ENCODE assay signal across 1 cellular context in genomic region chr14:94521375-94522114, GRCh38.
TF ChIP-seq lines count a peak whose summit lies in the region.

No MANE protein-coding gene starts in this region.

TF ChIP-seq in H1, 55 proteins besides CTCF, POLR2A, EP300 and RAD21:
- TF ChIP-seq CBX8 (IDR thresholded peaks at IDR 0.05; ENCODE audit: borderline replicate concordance, low read depth, low read length) (no peak), PHF8 (conservative IDR thresholded peaks at IDR 0.05; ENCODE audit: low read depth, low read length) (no peak), USF2 (IDR thresholded peaks at IDR 0.05; ENCODE audit: low read length) (no peak), NRF1 (IDR thresholded peaks at IDR 0.05; ENCODE audit: low read depth, low read length) (no peak), ATF3 (IDR thresholded peaks at IDR 0.05; ENCODE audit: insufficient read depth, low read depth, low read length) (no peak), SUZ12 (IDR thresholded peaks at IDR 0.05; ENCODE audit: low read length) (no peak), EZH2 (IDR thresholded peaks at IDR 0.05; ENCODE audit: low read depth, low read length, severe bottlenecking) (no peak), ASH2L (IDR thresholded peaks at IDR 0.05; ENCODE audit: low read length) (no peak), BCL11A (IDR thresholded peaks at IDR 0.05; ENCODE audit: low read depth in 2 of 2, low read length in 2 of 2) (no peak), RXRA (IDR thresholded peaks at IDR 0.05; ENCODE audit: insufficient read depth, low read depth, low read length) (no peak), TAF1 (IDR thresholded peaks at IDR 0.05; ENCODE audit: low read depth, low read length) (no peak), ZNF274 (IDR thresholded peaks at IDR 0.05; ENCODE audit: borderline replicate concordance, extremely low read depth, low read length) (no peak), E2F6 (IDR thresholded peaks at IDR 0.05) (no peak), MAFK (IDR thresholded peaks at IDR 0.05; ENCODE audit: low read depth, low read length) (no peak), RFX5 (IDR thresholded peaks at IDR 0.05; ENCODE audit: borderline replicate concordance, low read depth, low read length) (no peak), BRCA1 (IDR thresholded peaks at IDR 0.05; ENCODE audit: low read depth, low read length) (no peak), MAX (IDR thresholded peaks at IDR 0.05) (no peak), RNF2 (IDR thresholded peaks at IDR 0.05; ENCODE audit: borderline replicate concordance, low read depth, low read length, missing control alignments, poor library complexity, severe bottlenecking) (no peak), HDAC2 (IDR thresholded peaks at IDR 0.05; ENCODE audit: borderline replicate concordance in 1 of 2, low read depth in 2 of 2, low read length in 2 of 2) (no peak), CBX5 (IDR thresholded peaks at IDR 0.05; ENCODE audit: low read depth, low read length) (no peak)
